Comparison of ENCODE assay signal across 1 cellular context in genomic region chr11:106011481-106011880, GRCh38.
TF ChIP-seq lines count a peak whose summit lies in the region.

No MANE protein-coding gene starts in this region.

TF ChIP-seq in SK-N-SH, 30 proteins besides CTCF, POLR2A, EP300 and RAD21 (continued from another document):
- TF ChIP-seq SIN3A (IDR thresholded peaks at IDR 0.05; ENCODE audit: borderline replicate concordance, low read depth, low read length), result no peak
- no peak for TF ChIP-seq FOSL2 (IDR thresholded peaks at IDR 0.05; ENCODE audit: borderline replicate concordance, low read depth)
- TF ChIP-seq ZBTB33 (IDR thresholded peaks at IDR 0.05; ENCODE audit: borderline replicate concordance, low read depth), result no peak
- TF ChIP-seq TAF1 (IDR thresholded peaks at IDR 0.05; ENCODE audit: borderline replicate concordance, low read depth, low read length), result no peak
- no peak for TF ChIP-seq GABPA (IDR thresholded peaks at IDR 0.05; ENCODE audit: low read depth)
- no peak for TF ChIP-seq RCOR1 (IDR thresholded peaks at IDR 0.05; ENCODE audit: low read length)
- TF ChIP-seq FOXM1 (IDR thresholded peaks at IDR 0.05; ENCODE audit: low read depth), result no peak
- TF ChIP-seq MEF2A (IDR thresholded peaks at IDR 0.05; ENCODE audit: borderline replicate concordance, low read depth), result no peak
- TF ChIP-seq POLR2AphosphoS5 (IDR thresholded peaks at IDR 0.05; ENCODE audit: low read depth, low read length), result no peak
- no peak for TF ChIP-seq NFIC (IDR thresholded peaks at IDR 0.05; ENCODE audit: borderline replicate concordance)
- no peak for TF ChIP-seq NRF1 (IDR thresholded peaks at IDR 0.05; ENCODE audit: low read depth, low read length)
- no peak for TF ChIP-seq RFX5 (IDR thresholded peaks at IDR 0.05; ENCODE audit: low read length)
